Comparison of ENCODE assay signal across 14 cellular contexts in the genomic region with DNA sequence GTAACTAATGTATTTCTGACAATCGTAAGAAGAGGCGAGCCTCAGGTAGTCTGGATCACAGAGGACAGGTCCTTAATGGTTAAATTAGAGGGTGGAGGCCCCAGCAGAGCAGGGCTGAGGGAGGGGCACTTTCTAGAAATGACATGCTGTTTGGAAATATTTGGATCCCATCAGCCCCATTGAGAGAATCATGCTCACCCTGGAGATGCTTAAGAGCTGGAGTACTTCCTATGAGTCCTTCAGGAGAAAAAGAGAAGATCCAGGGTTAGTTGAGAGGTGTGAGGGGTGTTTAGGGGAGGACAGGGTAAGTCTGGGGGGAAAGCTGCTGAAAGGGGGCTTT.
DNase-seq lines count a peak whose midpoint lies in the region; ATAC-seq and TF ChIP-seq lines count a peak whose summit lies in the region.
"Had no signal": no experiment of that assay in that cellular context is flagged by ENCODE, and none has a peak within 500 bp of the region (broad histone marks: within the 10 kb centered on the region; RNA-seq: fewer than 3 reads in every experiment).

No MANE protein-coding gene starts in this region.

- H3K27ac ChIP-seq in adrenal gland = peak overlapping the region; percentile 51 to 94 (median 89)
- peak overlapping the region; percentile 78 for H3K27ac ChIP-seq in temporal lobe (ENCODE audit: low read depth, low read length)
- no peak overlapping the region for H3K27ac ChIP-seq in smooth muscle cell (ENCODE audit: low read depth)
- no peak overlapping the region for H3K27ac ChIP-seq in Karpas-422 (ENCODE audit: low read length)

- H3K9me2 ChIP-seq in Karpas-422 (replicated peaks; ENCODE audit: insufficient read depth, low read length) = no peaks in the 10 kb centered on the region

- H3K4me1 ChIP-seq in adrenal gland (replicated peaks in 1 of 2) (peaks cover 66 to 68% of the 10 kb centered on the region in 2 donors), smooth muscle cell (ENCODE audit: low read depth) (peaks cover 2% of the 10 kb centered on the region), Karpas-422 (ENCODE audit: low read length) (no peaks in the 10 kb centered on the region)

- WGBS in adrenal gland, 4 donors = 79 to 93% (median 88%) methylated on average over 2 of the region's 2 CpGs; no CpG with 5 or more reads in 1 of the 4 donors
- 92% methylated on average over 2 of the region's 2 CpGs for WGBS in smooth muscle cell (ENCODE audit: low lambda C conversion rate)

- DNase-seq in adrenal gland = no peak
- no peak for DNase-seq in Right ventricle myocardium superior
- no peak for DNase-seq in smooth muscle cell (lab: John Stamatoyannopoulos, UW; ENCODE audit: unreplicated experiment)
- no peak for DNase-seq in immature natural killer cell
- no peak for DNase-seq in Karpas-422
- DNase-seq: activated CD4-positive, alpha-beta memory T cell treated with anti-CD3 and anti-CD28 coated beads, Interleukin-2, amount 10 ng/mL, durations not matched to agents 7 days and 5 days; activated effector memory CD4-positive, alpha-beta T cell treated with Interleukin-2 at 50 U/mL for 16 hours; H9; NCI-H187 treated with DMSO at 0.1 percent for 48 hours; NCI-H526 treated with DMSO at 0.1 percent for 48 hours; retina had no signal

- no peak overlapping the region for H2AFZ ChIP-seq in smooth muscle cell (ENCODE audit: low read depth)
- no peak overlapping the region for H2AFZ ChIP-seq in Karpas-422 (ENCODE audit: low read length)

- TF ChIP-seq CTCF in adrenal gland (IDR thresholded peaks at IDR 0.05) (no peak), nephron (IDR thresholded peaks at IDR 0.05; ENCODE audit: unreplicated experiment in 3 of 3) (no peak), smooth muscle cell (IDR thresholded peaks at IDR 0.05; ENCODE audit: borderline replicate concordance, insufficient read depth, poor library complexity, severe bottlenecking) (no peak)

- H3K4me2 ChIP-seq in smooth muscle cell = no peak overlapping the region
- H3K4me2 ChIP-seq in Karpas-422 (ENCODE audit: low read depth, low read length, poor library complexity, severe bottlenecking) = no peak overlapping the region

- H3K27ac Mint-ChIP-seq in nephron = peak overlapping the region; percentile 95 to 99 (median 97)
- no peak overlapping the region for H3K27ac Mint-ChIP-seq in immature natural killer cell
- H3K27ac Mint-ChIP-seq: activated CD4-positive, alpha-beta memory T cell treated with anti-CD3 and anti-CD28 coated beads, Interleukin-2, amount 10 ng/mL, durations not matched to agents 7 days and 5 days had no signal

- H4K20me1 ChIP-seq in smooth muscle cell (ENCODE audit: low read depth) (peaks cover 42% of the 10 kb centered on the region), Karpas-422 (ENCODE audit: insufficient read depth, low read depth, low read length) (no peaks in the 10 kb centered on the region)

- H3K4me3 Mint-ChIP-seq in nephron = peak overlapping the region; percentile 77 to 83 (median 82)
- no peak overlapping the region for H3K4me3 Mint-ChIP-seq in immature natural killer cell
- H3K4me3 Mint-ChIP-seq: activated CD4-positive, alpha-beta memory T cell treated with anti-CD3 and anti-CD28 coated beads, Interleukin-2, amount 10 ng/mL, durations not matched to agents 7 days and 5 days; H9 had no signal

- H3K9ac ChIP-seq in smooth muscle cell (ENCODE audit: low read depth) (no peak overlapping the region), Karpas-422 (ENCODE audit: low read length) (no peak overlapping the region)

- intact Hi-C loops in adrenal gland (cut with DNase I) = no loop called here
- intact Hi-C loops in Right ventricle myocardium superior (cut with DNase I) = no loop called here

- H3F3A ChIP-seq in smooth muscle cell (ENCODE audit: low read depth) = peaks cover 10% of the 10 kb centered on the region

- H3K36me3 ChIP-seq in adrenal gland (replicated peaks in 1 of 2) (peaks cover 0 to 10% of the 10 kb centered on the region in 2 donors), smooth muscle cell (ENCODE audit: low read depth) (peaks cover 5% of the 10 kb centered on the region), Karpas-422 (ENCODE audit: insufficient read depth, low read length) (no peaks in the 10 kb centered on the region)

- no peak for TF ChIP-seq POLR2A in adrenal gland (IDR thresholded peaks at IDR 0.05)

- H3K9me3 Mint-ChIP-seq in nephron (no peaks in the 10 kb centered on the region), immature natural killer cell (no peaks in the 10 kb centered on the region)
- H3K9me3 Mint-ChIP-seq: activated CD4-positive, alpha-beta memory T cell treated with anti-CD3 and anti-CD28 coated beads, Interleukin-2, amount 10 ng/mL, durations not matched to agents 7 days and 5 days; H9 had no signal

- ATAC-seq in Right ventricle myocardium superior (ENCODE audit: poor library complexity) (peak; percentile 25), HG03469 (IDR thresholded peaks at IDR 0.05; ENCODE audit: unreplicated experiment) (no peak)

- peaks cover 25% of the 10 kb centered on the region for H3K36me3 Mint-ChIP-seq in nephron (ENCODE audit: low read depth)
- peaks cover 13 to 37% (median 15%) of the 10 kb centered on the region in 3 donors for H3K36me3 Mint-ChIP-seq in immature natural killer cell

- H3K4me1 Mint-ChIP-seq in nephron (peaks cover 71% of the 10 kb centered on the region), immature natural killer cell (no peaks in the 10 kb centered on the region)
- H3K4me1 Mint-ChIP-seq: activated CD4-positive, alpha-beta memory T cell treated with anti-CD3 and anti-CD28 coated beads, Interleukin-2, amount 10 ng/mL, durations not matched to agents 7 days and 5 days had no signal

- peak overlapping the region in 2 of 4 donors; percentile 24 to 44 for H3K4me3 ChIP-seq in adrenal gland
- no peak overlapping the region for H3K4me3 ChIP-seq in smooth muscle cell
- no peak overlapping the region for H3K4me3 ChIP-seq in Karpas-422 (ENCODE audit: low read length)

- H3K27me3 Mint-ChIP-seq in nephron (ENCODE audit: low read depth) = no peaks in the 10 kb centered on the region
- H3K27me3 Mint-ChIP-seq in immature natural killer cell (ENCODE audit: low read depth in 3 of 3) = peaks cover 0 to 3% (median 2%) of the 10 kb centered on the region in 3 donors
- H3K27me3 Mint-ChIP-seq: activated CD4-positive, alpha-beta memory T cell treated with anti-CD3 and anti-CD28 coated beads, Interleukin-2, amount 10 ng/mL, durations not matched to agents 7 days and 5 days had no signal

- H3K9me3 ChIP-seq in adrenal gland (replicated peaks in 1 of 3) = no peaks in the 10 kb centered on the region
- H3K9me3 ChIP-seq in smooth muscle cell (replicated peaks; ENCODE audit: low read depth) = no peaks in the 10 kb centered on the region
- no peaks in the 10 kb centered on the region for H3K9me3 ChIP-seq in Karpas-422 (ENCODE audit: low read length)

- H3K79me2 ChIP-seq in smooth muscle cell (ENCODE audit: low read depth) = peaks cover 77% of the 10 kb centered on the region
- H3K79me2 ChIP-seq in Karpas-422 (ENCODE audit: low read length) = no peaks in the 10 kb centered on the region

- H3K27me3 ChIP-seq in adrenal gland (no peaks in the 10 kb centered on the region), smooth muscle cell (ENCODE audit: low read depth) (no peaks in the 10 kb centered on the region), Karpas-422 (ENCODE audit: low read length) (no peaks in the 10 kb centered on the region)

Comparison
In these comparisons a context has a peak if more than half of its experiments do, and no peak if none do; other contexts are left out.
1. H3K27ac ChIP-seq: peak in adrenal gland (5 of 5) and temporal lobe (single experiment); none in smooth muscle cell (single experiment) and Karpas-422 (single experiment).
2. H3K27ac Mint-ChIP-seq: peak in nephron (3 of 3); none in immature natural killer cell (0 of 6).
3. H3K4me3 Mint-ChIP-seq: peak in nephron (3 of 3); none in immature natural killer cell (0 of 5).